Comparison of ENCODE assay signal across 21 cellular contexts in the genomic region with DNA sequence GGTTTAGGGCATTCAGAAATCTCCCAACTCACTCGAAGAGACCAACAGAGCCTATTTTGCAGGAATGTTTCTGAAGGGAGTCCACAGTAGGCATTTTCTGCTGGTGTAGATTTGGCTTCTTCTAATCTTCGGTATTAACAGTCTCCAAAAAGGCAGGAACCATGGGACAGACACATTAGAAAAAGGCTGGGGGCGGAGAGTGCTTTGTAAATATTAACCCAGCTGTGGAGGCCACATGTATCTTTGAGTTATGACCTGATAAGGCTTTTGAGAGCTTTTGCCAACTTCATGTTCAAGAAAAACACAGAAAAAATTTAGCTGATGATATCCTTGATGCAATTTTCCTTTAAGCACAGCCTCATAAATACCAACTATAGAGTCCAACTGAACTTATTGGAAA.
"Had no signal": no experiment of that assay in that cellular context is flagged by ENCODE, and none has a peak within 500 bp of the region (broad histone marks: within the 10 kb centered on the region; RNA-seq: fewer than 3 reads in every experiment).

No MANE protein-coding gene starts in this region.

- H3K4me3 Mint-ChIP-seq: activated CD4-positive, alpha-beta memory T cell treated with anti-CD3 and anti-CD28 coated beads for 36 hours; activated CD8-positive, alpha-beta memory T cell treated with anti-CD3 and anti-CD28 coated beads, Interleukin-2, amount 10 ng/mL, durations not matched to agents 7 days and 5 days; activated naive CD8-positive, alpha-beta T cell; natural killer cell treated with Interleukin-12 subunit alpha and Interleukin-12 subunit beta and Interleukin-15 and Interleukin-18, amount 100 ng/mL, for 72 hours had no signal

- ATAC-seq: activated CD8-positive, alpha-beta memory T cell treated with anti-CD3 and anti-CD28 coated beads, Interleukin-2, amount 10 ng/mL, durations not matched to agents 7 days and 5 days; lower lobe of right lung; natural killer cell treated with Interleukin-12 subunit alpha and Interleukin-12 subunit beta and Interleukin-15 and Interleukin-18, amount 100 ng/mL, for 72 hours had no signal

- FAIRE-seq: endothelial cell of umbilical vein had no signal

- DNase-seq: activated CD4-positive, alpha-beta memory T cell treated with anti-CD3 and anti-CD28 coated beads for 36 hours; activated CD4-positive, alpha-beta T cell treated with anti-CD3 and anti-CD28 coated beads for 4 hours; activated CD8-positive, alpha-beta memory T cell treated with anti-CD3 and anti-CD28 coated beads, Interleukin-2, amount 10 ng/mL, durations not matched to agents 7 days and 5 days; amniotic stem cell; dermis blood vessel endothelial cell; effector memory CD4-positive, alpha-beta T cell; lower lobe of right lung; nucleus accumbens; posterior cingulate gyrus; retina; stimulated activated CD4-positive, alpha-beta T cell treated with anti-CD3 and anti-CD28 coated beads, Interleukin-2, amount 100 ng/mL, for 24 hours; stimulated activated naive CD4-positive, alpha-beta T cell treated with Interleukin-2 at 50 U/mL for 16 hours; substantia nigra; T-helper 2 cell; tibial artery; uterus; WERI-Rb-1 had no signal

- H3K27ac ChIP-seq: esophagus muscularis mucosa, lower lobe of right lung, tibial artery, uterus, WERI-Rb-1 had no signal

- H3K9me3 ChIP-seq: esophagus muscularis mucosa, lower lobe of right lung, tibial artery, uterus had no signal

- H3K27me3 ChIP-seq: esophagus muscularis mucosa, tibial artery, uterus had no signal

- H3K27me3 Mint-ChIP-seq: activated CD8-positive, alpha-beta memory T cell treated with anti-CD3 and anti-CD28 coated beads, Interleukin-2, amount 10 ng/mL, durations not matched to agents 7 days and 5 days; activated naive CD8-positive, alpha-beta T cell had no signal

- H3K36me3 ChIP-seq: esophagus muscularis mucosa, lower lobe of right lung, tibial artery, uterus, WERI-Rb-1 had no signal

- H3K27ac Mint-ChIP-seq: activated CD4-positive, alpha-beta memory T cell treated with anti-CD3 and anti-CD28 coated beads for 36 hours; activated CD8-positive, alpha-beta memory T cell treated with anti-CD3 and anti-CD28 coated beads, Interleukin-2, amount 10 ng/mL, durations not matched to agents 7 days and 5 days; activated naive CD8-positive, alpha-beta T cell; natural killer cell treated with Interleukin-12 subunit alpha and Interleukin-12 subunit beta and Interleukin-15 and Interleukin-18, amount 100 ng/mL, for 72 hours had no signal

- H3K36me3 Mint-ChIP-seq: activated CD4-positive, alpha-beta memory T cell treated with anti-CD3 and anti-CD28 coated beads for 36 hours; activated CD8-positive, alpha-beta memory T cell treated with anti-CD3 and anti-CD28 coated beads, Interleukin-2, amount 10 ng/mL, durations not matched to agents 7 days and 5 days; activated naive CD8-positive, alpha-beta T cell; natural killer cell treated with Interleukin-12 subunit alpha and Interleukin-12 subunit beta and Interleukin-15 and Interleukin-18, amount 100 ng/mL, for 72 hours had no signal

- H3K4me3 ChIP-seq: esophagus muscularis mucosa, lower lobe of right lung, tibial artery, uterus had no signal

- H3K9me3 Mint-ChIP-seq: activated CD4-positive, alpha-beta memory T cell treated with anti-CD3 and anti-CD28 coated beads for 36 hours; natural killer cell treated with Interleukin-12 subunit alpha and Interleukin-12 subunit beta and Interleukin-15 and Interleukin-18, amount 100 ng/mL, for 72 hours had no signal

- H3K4me1 ChIP-seq: esophagus muscularis mucosa, lower lobe of right lung, tibial artery, uterus had no signal

- H3K4me1 Mint-ChIP-seq: activated CD8-positive, alpha-beta memory T cell treated with anti-CD3 and anti-CD28 coated beads, Interleukin-2, amount 10 ng/mL, durations not matched to agents 7 days and 5 days had no signal
